In the genomic region with DNA sequence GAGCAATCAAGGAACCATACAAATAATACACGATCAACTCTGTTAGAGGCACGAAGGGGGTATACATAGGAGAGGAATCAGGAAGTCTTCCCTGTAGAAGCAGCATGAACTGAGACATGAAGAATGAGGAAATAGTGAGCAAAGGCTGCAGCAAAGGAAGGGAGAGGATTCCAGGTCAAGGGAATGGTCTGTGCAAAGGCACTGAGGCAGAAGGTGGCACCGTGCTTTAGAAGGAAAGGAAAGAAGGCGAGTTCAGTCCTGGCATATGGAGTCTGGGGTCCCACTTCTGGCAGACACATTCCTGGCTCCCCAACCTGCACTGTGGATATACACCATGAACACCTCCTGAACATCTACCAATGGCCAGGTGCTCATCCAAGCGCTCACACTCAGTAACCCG, we compare ENCODE assay signal across 1 cellular context.
TF ChIP-seq lines count a peak whose summit lies in the region.

No MANE protein-coding gene starts in this region.

TF ChIP-seq in HEK293, 187 proteins besides CTCF, POLR2A, EP300 and RAD21 (continued from another document):
- TF ChIP-seq, protein P1, sequence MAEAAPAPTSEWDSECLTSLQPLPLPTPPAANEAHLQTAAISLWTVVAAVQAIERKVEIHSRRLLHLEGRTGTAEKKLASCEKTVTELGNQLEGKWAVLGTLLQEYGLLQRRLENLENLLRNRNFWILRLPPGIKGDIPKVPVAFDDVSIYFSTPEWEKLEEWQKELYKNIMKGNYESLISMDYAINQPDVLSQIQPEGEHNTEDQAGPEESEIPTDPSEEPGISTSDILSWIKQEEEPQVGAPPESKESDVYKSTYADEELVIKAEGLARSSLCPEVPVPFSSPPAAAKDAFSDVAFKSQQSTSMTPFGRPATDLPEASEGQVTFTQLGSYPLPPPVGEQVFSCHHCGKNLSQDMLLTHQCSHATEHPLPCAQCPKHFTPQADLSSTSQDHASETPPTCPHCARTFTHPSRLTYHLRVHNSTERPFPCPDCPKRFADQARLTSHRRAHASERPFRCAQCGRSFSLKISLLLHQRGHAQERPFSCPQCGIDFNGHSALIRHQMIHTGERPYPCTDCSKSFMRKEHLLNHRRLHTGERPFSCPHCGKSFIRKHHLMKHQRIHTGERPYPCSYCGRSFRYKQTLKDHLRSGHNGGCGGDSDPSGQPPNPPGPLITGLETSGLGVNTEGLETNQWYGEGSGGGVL (tag by site-specific recombination; IDR thresholded peaks at IDR 0.05) = no peak
- no peak for TF ChIP-seq ZBTB21 (tag by site-specific recombination; IDR thresholded peaks at IDR 0.05)
- TF ChIP-seq, protein P2, sequence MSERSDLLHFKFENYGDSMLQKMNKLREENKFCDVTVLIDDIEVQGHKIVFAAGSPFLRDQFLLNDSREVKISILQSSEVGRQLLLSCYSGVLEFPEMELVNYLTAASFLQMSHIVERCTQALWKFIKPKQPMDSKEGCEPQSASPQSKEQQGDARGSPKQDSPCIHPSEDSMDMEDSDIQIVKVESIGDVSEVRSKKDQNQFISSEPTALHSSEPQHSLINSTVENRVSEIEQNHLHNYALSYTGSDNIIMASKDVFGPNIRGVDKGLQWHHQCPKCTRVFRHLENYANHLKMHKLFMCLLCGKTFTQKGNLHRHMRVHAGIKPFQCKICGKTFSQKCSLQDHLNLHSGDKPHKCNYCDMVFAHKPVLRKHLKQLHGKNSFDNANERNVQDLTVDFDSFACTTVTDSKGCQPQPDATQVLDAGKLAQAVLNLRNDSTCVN (tag by site-specific recombination; optimal IDR thresholded peaks at IDR 0.05) = peak; percentile 9
TF ChIP-seq in HEK293: peak in this region for 2.
